In the genomic region with DNA sequence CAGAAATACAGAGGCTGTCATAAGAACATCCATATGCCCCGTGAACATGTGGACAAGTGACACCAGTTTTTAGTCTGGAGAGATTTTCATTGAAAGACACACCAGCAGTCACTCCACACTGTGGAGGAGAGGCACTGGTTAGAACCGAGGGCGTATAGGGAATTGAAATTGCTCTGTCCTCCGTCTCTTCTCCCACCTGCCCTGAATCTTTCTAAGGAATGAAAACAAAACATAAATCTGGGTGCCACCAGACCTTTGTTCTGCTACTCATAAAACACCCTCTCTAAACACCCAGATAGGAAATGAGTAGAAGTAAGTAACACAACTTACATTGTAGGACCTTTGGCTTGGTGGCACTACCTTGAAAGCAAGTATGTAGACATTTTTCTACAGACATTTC, we compare ENCODE assay signal across 10 cellular contexts. TPM values are rescaled to one million over a fixed set of nuclear protein-coding genes. Genes with fewer than 3 reads are reported as not detected.
DNase-seq lines count a peak whose midpoint lies in the region; ATAC-seq and TF ChIP-seq lines count a peak whose summit lies in the region.
"Had no signal": no experiment of that assay in that cellular context is flagged by ENCODE, and none has a peak within 500 bp of the region (broad histone marks: within the 10 kb centered on the region; RNA-seq: fewer than 3 reads in every experiment).

No MANE protein-coding gene starts in this region.

- peaks cover 14% of the 10 kb centered on the region; the same call in 1 of the 2 replicates for H3K4me1 ChIP-seq in H9 (ENCODE audit: insufficient read depth, low read length)
- peaks cover 7% of the 10 kb centered on the region in 2 donors for H3K4me1 ChIP-seq in naive thymus-derived CD4-positive, alpha-beta T cell (ENCODE audit: control insufficient read depth in 2 of 2, insufficient read depth in 2 of 2, low read length in 2 of 2)

- no peak for TF ChIP-seq CTCF in H9 (conservative IDR thresholded peaks at IDR 0.05)

- H3K9me3 ChIP-seq in H9 (ENCODE audit: control insufficient read depth, low read depth, low read length), result no peaks in the 10 kb centered on the region
- H3K9me3 ChIP-seq in naive thymus-derived CD4-positive, alpha-beta T cell (ENCODE audit: control insufficient read depth in 2 of 3, low read length in 3 of 3), result no peaks in the 10 kb centered on the region

- POLR2A ChIA-PET in naive thymus-derived CD4-positive, alpha-beta T cell (lab: Charles Lee), result no interaction called here

- H4K20me1 ChIP-seq in H9 (ENCODE audit: control insufficient read depth, insufficient read depth, insufficient read length), result no peaks in the 10 kb centered on the region

- no peak for ATAC-seq in naive thymus-derived CD4-positive, alpha-beta T cell
- no peak for ATAC-seq in GM18868 (IDR thresholded peaks at IDR 0.05; ENCODE audit: unreplicated experiment)

- H2BK12ac ChIP-seq in H9 (ENCODE audit: insufficient read length, low read depth, low read length), result no peak overlapping the region

- no peak overlapping the region for H4K8ac ChIP-seq in H9 (replicated peaks; ENCODE audit: insufficient read length, low read depth, low read length)

- H3K23me2 ChIP-seq in H9 (ENCODE audit: insufficient read length, low read depth, low read length, poor library complexity, severe bottlenecking), result peaks cover 16% of the 10 kb centered on the region

- no peak overlapping the region for H3K23ac ChIP-seq in H9 (ENCODE audit: insufficient read length, low read depth, low read length)

- H3K18ac ChIP-seq in H9 (ENCODE audit: insufficient read length, low read depth, low read length), result no peak overlapping the region

- peaks cover 36 to 40% of the 10 kb centered on the region in 2 experiments for H3K4me1 Mint-ChIP-seq in H9
- peaks cover 14% of the 10 kb centered on the region for H3K4me1 Mint-ChIP-seq in activated naive CD8-positive, alpha-beta T cell treated with anti-CD3 and anti-CD28 coated beads for 36 hours
- peaks cover 6 to 16% (median 15%) of the 10 kb centered on the region in 7 donors for H3K4me1 Mint-ChIP-seq in naive thymus-derived CD4-positive, alpha-beta T cell

- H2BK15ac ChIP-seq in H9 (ENCODE audit: low read depth, low read length), result no peak overlapping the region

- H4K5ac ChIP-seq in H9 (ENCODE audit: insufficient read length, low read depth, low read length), result no peak overlapping the region

- H2BK20ac ChIP-seq in H9 (ENCODE audit: low read depth, low read length, poor library complexity, severe bottlenecking), result no peak overlapping the region

- peak overlapping the region; percentile 74 to 86 for H3K4me3 Mint-ChIP-seq in H9
- H3K4me3 Mint-ChIP-seq in activated naive CD8-positive, alpha-beta T cell treated with anti-CD3 and anti-CD28 coated beads for 36 hours, result peak overlapping the region; percentile 61
- H3K4me3 Mint-ChIP-seq in naive thymus-derived CD4-positive, alpha-beta T cell, result peak overlapping the region; percentile 41 to 89 (median 78)

- no peak overlapping the region for H3K27ac ChIP-seq in H9 (ENCODE audit: insufficient read length, low read depth, low read length)
- H3K27ac ChIP-seq in naive thymus-derived CD4-positive, alpha-beta T cell (ENCODE audit: low read depth, low read length), result no peak overlapping the region

- H3K27me3 Mint-ChIP-seq in H9 (ENCODE audit: low read depth), result peaks cover 48% of the 10 kb centered on the region
- peaks cover 88% of the 10 kb centered on the region for H3K27me3 Mint-ChIP-seq in activated naive CD8-positive, alpha-beta T cell treated with anti-CD3 and anti-CD28 coated beads for 36 hours
- H3K27me3 Mint-ChIP-seq in naive thymus-derived CD4-positive, alpha-beta T cell, result peaks cover 73 to 89% (median 77%) of the 10 kb centered on the region in 5 donors

- no peak overlapping the region for H4K91ac ChIP-seq in H9 (ENCODE audit: insufficient read length, low read depth, low read length)

- DNase-seq in DMS79 treated with DMSO at 0.1 percent for 48 hours (lab: John Stamatoyannopoulos, UW), result peak; percentile 46
- no peak for DNase-seq in DMS79 (lab: John Stamatoyannopoulos, UW)
- no peak for DNase-seq in H9
- no peak for DNase-seq in activated naive CD8-positive, alpha-beta T cell treated with anti-CD3 and anti-CD28 coated beads for 36 hours
- no peak for DNase-seq in naive thymus-derived CD4-positive, alpha-beta T cell
- DNase-seq in kidney tubule cell (ENCODE audit: low spot score), result no peak
- no peak for DNase-seq in hepatic stellate cell (ENCODE audit: low spot score)
- DNase-seq: kidney, posterior cingulate gyrus had no signal

- peaks cover 0 to 4% (median 0%) of the 10 kb centered on the region in 3 experiments; a peak in 1 of 7 replicates for H3K36me3 Mint-ChIP-seq in H9 (ENCODE audit: insufficient read depth in 1 of 3, low read depth in 3 of 3)
- no peaks in the 10 kb centered on the region for H3K36me3 Mint-ChIP-seq in activated naive CD8-positive, alpha-beta T cell treated with anti-CD3 and anti-CD28 coated beads for 36 hours
- peaks cover 0 to 4% (median 0%) of the 10 kb centered on the region in 5 donors for H3K36me3 Mint-ChIP-seq in naive thymus-derived CD4-positive, alpha-beta T cell

- no peak overlapping the region for H3K4me3 ChIP-seq in naive thymus-derived CD4-positive, alpha-beta T cell (ENCODE audit: low read length)

- peaks cover 7% of the 10 kb centered on the region; the same call in 1 of the 2 replicates for H3K27me3 ChIP-seq in H9 (ENCODE audit: insufficient read depth, low read length)
- H3K27me3 ChIP-seq in naive thymus-derived CD4-positive, alpha-beta T cell (ENCODE audit: control insufficient read depth in 2 of 2, insufficient read depth in 2 of 2, low read length in 2 of 2), result peaks cover 7 to 23% of the 10 kb centered on the region in 2 donors

- WGBS in H9 (ENCODE audit: extremely low coverage, insufficient read length, low lambda C conversion rate), result no CpG with 5 or more reads among the region's 4 CpGs

- no peak overlapping the region for H3K14ac ChIP-seq in H9 (ENCODE audit: insufficient read depth, low read length)

- H3K56ac ChIP-seq in H9 (ENCODE audit: insufficient read length, low read depth, low read length), result no peak overlapping the region

- no peak overlapping the region for H2AK5ac ChIP-seq in H9 (ENCODE audit: insufficient read length, low read length)

- no peaks in the 10 kb centered on the region for H3K79me1 ChIP-seq in H9 (ENCODE audit: insufficient read depth, low read depth, low read length, poor library complexity, severe bottlenecking)

- H2BK5ac ChIP-seq in H9 (ENCODE audit: insufficient read length, low read length), result no peak overlapping the region

- H3K27ac Mint-ChIP-seq in H9, result no peak overlapping the region
- H3K27ac Mint-ChIP-seq in activated naive CD8-positive, alpha-beta T cell treated with anti-CD3 and anti-CD28 coated beads for 36 hours, result no peak overlapping the region
- H3K27ac Mint-ChIP-seq in naive thymus-derived CD4-positive, alpha-beta T cell, result no peak overlapping the region

- no peak overlapping the region for H3T11ph ChIP-seq in H9 (ENCODE audit: low read length)

- H2BK120ac ChIP-seq in H9 (ENCODE audit: low read depth, low read length, poor library complexity, severe bottlenecking), result no peak overlapping the region

- no peak overlapping the region for H2AFZ ChIP-seq in H9 (ENCODE audit: low read length)

- no peak overlapping the region for H3K9ac ChIP-seq in H9 (ENCODE audit: extremely low read depth, insufficient read length, low read length)

- peaks cover 7% of the 10 kb centered on the region; the same call in 1 of the 2 replicates for H3K79me2 ChIP-seq in H9 (ENCODE audit: insufficient read depth, low read length)

- CTCF ChIA-PET in naive thymus-derived CD4-positive, alpha-beta T cell (lab: Charles Lee), result no interaction called here

- H3K9me3 Mint-ChIP-seq in H9, result no peaks in the 10 kb centered on the region
- H3K9me3 Mint-ChIP-seq in activated naive CD8-positive, alpha-beta T cell treated with anti-CD3 and anti-CD28 coated beads for 36 hours, result no peaks in the 10 kb centered on the region
- peaks cover 0 to 5% (median 0%) of the 10 kb centered on the region in 11 donors for H3K9me3 Mint-ChIP-seq in naive thymus-derived CD4-positive, alpha-beta T cell

- intact Hi-C loops in naive thymus-derived CD4-positive, alpha-beta T cell (cut with micrococcal nuclease), result no loop called here

- H3K4ac ChIP-seq in H9 (ENCODE audit: low read depth, low read length), result no peak overlapping the region

- H3K36me3 ChIP-seq in naive thymus-derived CD4-positive, alpha-beta T cell (ENCODE audit: control insufficient read depth in 2 of 3, insufficient read depth in 3 of 3, low read length in 3 of 3), result no peaks in the 10 kb centered on the region

- H3K4me2 ChIP-seq in H9 (ENCODE audit: insufficient read depth, insufficient read length, low read length), result peak overlapping the region; percentile 95

RNA-seq across cellular contexts. Expression of a gene that starts 37.1 kb away (rescaled TPM):
- total RNA-seq in H9 (2021), result 56.0 and 62.9 TPM in 2 replicates
- under 1 TPM; 0.30 to 0.37 TPM for total RNA-seq in activated naive CD8-positive, alpha-beta T cell treated with anti-CD3 and anti-CD28 coated beads for 36 hours
- total RNA-seq in naive thymus-derived CD4-positive, alpha-beta T cell, result 1 to 10 TPM in 1 of 5 experiments, under 1 TPM in 2, not detected in 2; 0.19 to 3.4 (median 0.65) TPM
- not detected for polyA plus RNA-seq in naive thymus-derived CD4-positive, alpha-beta T cell

Comparison
In these comparisons a context has a peak if more than half of its experiments do, and no peak if none do; other contexts are left out.
1. RNA of a gene that starts 37.1 kb away (total RNA-seq): 56.0 to 62.9 TPM in H9; 0.30 to 0.37 TPM in activated naive CD8-positive, alpha-beta T cell treated with anti-CD3 and anti-CD28 coated beads for 36 hours and 0.19 to 3.4 TPM in naive thymus-derived CD4-positive, alpha-beta T cell; every median in the first group is over 10 times any median in the second.
2. Peak in every context shown above with its lines, with median percentiles within 50 percentile points of each other: H3K4me3 Mint-ChIP-seq.